ENCODE assay signal across 16 cellular contexts in genomic region chr6:72290620-72291019, GRCh38.
DNase-seq lines count a peak whose midpoint lies in the region; ATAC-seq and TF ChIP-seq lines count a peak whose summit lies in the region.
"Had no signal": no experiment of that assay in that cellular context is flagged by ENCODE, and none has a peak within 500 bp of the region (broad histone marks: within the 10 kb centered on the region; RNA-seq: fewer than 3 reads in every experiment).

No MANE protein-coding gene starts in this region.

- H3K27ac Mint-ChIP-seq in stimulated activated memory B cell treated with anti-CD40 and anti-IgM and Interleukin-4, amounts not matched to agents 10 μg/mL and 1 μg/mL and 100 μg/mL, for 72 hours = no peak overlapping the region
- H3K27ac Mint-ChIP-seq in activated naive CD4-positive, alpha-beta T cell treated with anti-CD3 and anti-CD28 coated beads for 36 hours = no peak overlapping the region
- H3K27ac Mint-ChIP-seq: CD4-positive, alpha-beta T cell had no signal

- H3K9me3 Mint-ChIP-seq in stimulated activated memory B cell treated with anti-CD40 and anti-IgM and Interleukin-4, amounts not matched to agents 10 μg/mL and 1 μg/mL and 100 μg/mL, for 72 hours = no peaks in the 10 kb centered on the region
- no peaks in the 10 kb centered on the region for H3K9me3 Mint-ChIP-seq in activated naive CD4-positive, alpha-beta T cell treated with anti-CD3 and anti-CD28 coated beads for 36 hours

- no peaks in the 10 kb centered on the region for H3K27me3 ChIP-seq in PC-9 (ENCODE audit: insufficient read depth, low read depth)

- TF ChIP-seq CTCF in HEK293 (tag by site-specific recombination; IDR thresholded peaks at IDR 0.05) = no peak
- TF ChIP-seq CTCF in PC-9 (conservative IDR thresholded peaks at IDR 0.05) = no peak

- no peak overlapping the region for H3K4me2 ChIP-seq in PC-9
- H3K4me2 ChIP-seq: A549 had no signal

- H4K20me1 ChIP-seq in PC-9 (ENCODE audit: insufficient read depth) = no peaks in the 10 kb centered on the region

- BruUV-seq in PC-9 (replicated peaks; lab: Mats Ljungman, UMichigan) = no TSS peak

- no peaks in the 10 kb centered on the region for H3K4me1 ChIP-seq in HEK293 (ENCODE audit: control insufficient read depth, insufficient read depth, low read length)
- H3K4me1 ChIP-seq in PC-9 (replicated peaks; ENCODE audit: insufficient read depth) = no peaks in the 10 kb centered on the region
- H3K4me1 ChIP-seq: A549 had no signal

- H3K4me3 ChIP-seq in HEK293 (ENCODE audit: low read depth, low read length) = no peak overlapping the region
- H3K4me3 ChIP-seq in PC-9 = no peak overlapping the region
- H3K4me3 ChIP-seq: A549 had no signal

- no peaks in the 10 kb centered on the region for H3F3A ChIP-seq in PC-9 (ENCODE audit: insufficient read depth, low read depth)

- peak; percentile 50 for ATAC-seq in stimulated activated memory B cell treated with anti-CD40 and anti-IgM and Interleukin-4, amounts not matched to agents 10 μg/mL and 1 μg/mL and 100 μg/mL, for 72 hours
- ATAC-seq: A549, HCT116 had no signal

- no peaks in the 10 kb centered on the region for H3K36me3 Mint-ChIP-seq in stimulated activated memory B cell treated with anti-CD40 and anti-IgM and Interleukin-4, amounts not matched to agents 10 μg/mL and 1 μg/mL and 100 μg/mL, for 72 hours
- no peaks in the 10 kb centered on the region for H3K36me3 Mint-ChIP-seq in activated naive CD4-positive, alpha-beta T cell treated with anti-CD3 and anti-CD28 coated beads for 36 hours (ENCODE audit: low read depth)

- CTCF ChIA-PET in HEK293 (lab: Yijun Ruan, JAX) (interaction anchor here (0.6 kb wide), 1 partner anchor 86 kb away, joined by 3 read pairs; no protein-coding TSS in a partner anchor), PC-9 (lab: Charles Lee) (no interaction called here)
- CTCF ChIA-PET in activated naive CD4-positive, alpha-beta T cell treated with anti-CD3 and anti-CD28 coated beads for 36 hours (lab: Charles Lee) = no interaction called here

- no peaks in the 10 kb centered on the region for H3K9me3 ChIP-seq in HEK293 (ENCODE audit: control insufficient read depth, insufficient read depth, low read depth, low read length)
- no peaks in the 10 kb centered on the region for H3K9me3 ChIP-seq in PC-9 (ENCODE audit: insufficient read depth, low read depth)
- H3K9me3 ChIP-seq: A549, Caco-2 had no signal

- H3K27me3 Mint-ChIP-seq in stimulated activated memory B cell treated with anti-CD40 and anti-IgM and Interleukin-4, amounts not matched to agents 10 μg/mL and 1 μg/mL and 100 μg/mL, for 72 hours = no peaks in the 10 kb centered on the region
- no peaks in the 10 kb centered on the region for H3K27me3 Mint-ChIP-seq in activated naive CD4-positive, alpha-beta T cell treated with anti-CD3 and anti-CD28 coated beads for 36 hours (ENCODE audit: low read depth)
- H3K27me3 Mint-ChIP-seq: CD4-positive, alpha-beta T cell had no signal

- POLR2A ChIA-PET in HEK293 (lab: Yijun Ruan, JAX) (no interaction called here), PC-9 (lab: Charles Lee; ENCODE audit: unreplicated experiment) (no interaction called here)

- no peak overlapping the region for H3K4me3 Mint-ChIP-seq in stimulated activated memory B cell treated with anti-CD40 and anti-IgM and Interleukin-4, amounts not matched to agents 10 μg/mL and 1 μg/mL and 100 μg/mL, for 72 hours
- H3K4me3 Mint-ChIP-seq in activated naive CD4-positive, alpha-beta T cell treated with anti-CD3 and anti-CD28 coated beads for 36 hours = no peak overlapping the region
- H3K4me3 Mint-ChIP-seq: CD4-positive, alpha-beta T cell had no signal

- no peaks in the 10 kb centered on the region for H3K4me1 Mint-ChIP-seq in stimulated activated memory B cell treated with anti-CD40 and anti-IgM and Interleukin-4, amounts not matched to agents 10 μg/mL and 1 μg/mL and 100 μg/mL, for 72 hours
- H3K4me1 Mint-ChIP-seq in activated naive CD4-positive, alpha-beta T cell treated with anti-CD3 and anti-CD28 coated beads for 36 hours (ENCODE audit: low read depth) = no peaks in the 10 kb centered on the region

- DNase-seq in NCI-H1105 (lab: John Stamatoyannopoulos, UW) = peak; percentile 49
- no peak for DNase-seq in NCI-H1105 treated with DMSO at 0.1 percent for 48 hours (lab: John Stamatoyannopoulos, UW)
- no peak for DNase-seq in PC-9
- DNase-seq in activated CD8-positive, alpha-beta memory T cell treated with anti-CD3 and anti-CD28 coated beads for 24 hours = no peak
- DNase-seq in activated naive CD4-positive, alpha-beta T cell treated with anti-CD3 and anti-CD28 coated beads for 36 hours = no peak
- DNase-seq: AML-193; Caco-2; CD4-positive, alpha-beta T cell; GOT3; H7 had no signal

- H3K27ac ChIP-seq in HEK293 (ENCODE audit: extremely low read depth, low read depth, low read length) (no peak overlapping the region), PC-9 (no peak overlapping the region)
- H3K27ac ChIP-seq: 22Rv1, A549, C4-2B had no signal

- intact Hi-C loops in PC-9 (cut with micrococcal nuclease; ENCODE audit: unreplicated experiment) = no loop called here
- intact Hi-C loops in activated naive CD4-positive, alpha-beta T cell treated with anti-CD3 and anti-CD28 coated beads for 36 hours (cut with micrococcal nuclease) = no loop called here

- H3K79me2 ChIP-seq in PC-9 (ENCODE audit: low read depth) = no peaks in the 10 kb centered on the region

- H3K36me3 ChIP-seq in HEK293 (ENCODE audit: control insufficient read depth in 2 of 2, insufficient read depth in 1 of 2, low read length in 2 of 2) (no peaks in the 10 kb centered on the region), PC-9 (ENCODE audit: low read depth) (no peaks in the 10 kb centered on the region)

- H3K9me2 ChIP-seq in PC-9 (ENCODE audit: insufficient read depth) = no peaks in the 10 kb centered on the region

- 0 out of 2 replicates have a peak overlapping the region, but pooled peaks have one; percentile 26 for H2AFZ ChIP-seq in PC-9

TF ChIP-seq in HEK293, 187 proteins besides CTCF, POLR2A, EP300 and RAD21:
- no peak for TF ChIP-seq ZNF558 (tag by site-specific recombination; IDR thresholded peaks at IDR 0.05)
- TF ChIP-seq ZNF133 (tag by site-specific recombination; IDR thresholded peaks at IDR 0.05) = peak; percentile 57; the same call in 1 of the 2 replicates
